ENCODE assay signal across 7 cellular contexts in genomic region chr17:79519152-79519523, GRCh38.
"Had no signal": no experiment of that assay in that cellular context is flagged by ENCODE, and none has a peak within 500 bp of the region (broad histone marks: within the 10 kb centered on the region; RNA-seq: fewer than 3 reads in every experiment).

No MANE protein-coding gene starts in this region.

- H2AFZ ChIP-seq: GM23248 had no signal

- H3K27ac ChIP-seq: GM23248, HL-60, KMS-11 had no signal

- H3K9ac ChIP-seq: GM23248, KMS-11 had no signal

- H3K4me2 ChIP-seq: KMS-11 had no signal

- H3K4me3 ChIP-seq: GM23248 had no signal

- DNase-seq: GM23248, GOT3, H7, HCEC 1CT, KBM-7 had no signal
